ENCODE assay signal across 1 cellular context in genomic region chr18:74152270-74152669, GRCh38.
TF ChIP-seq lines count a peak whose summit lies in the region.

No MANE protein-coding gene starts in this region.

TF ChIP-seq in GM12878, 131 proteins besides CTCF, POLR2A, EP300 and RAD21:
- TF ChIP-seq RB1 (IDR thresholded peaks at IDR 0.05; ENCODE audit: borderline replicate concordance), result no peak
- TF ChIP-seq BCL3 (IDR thresholded peaks at IDR 0.05; ENCODE audit: borderline replicate concordance, insufficient read depth, low read depth, low read length, poor library complexity, severe bottlenecking), result no peak
- TF ChIP-seq MXI1 (IDR thresholded peaks at IDR 0.05; ENCODE audit: low read depth, low read length), result no peak
- TF ChIP-seq NR2F1 (conservative IDR thresholded peaks at IDR 0.05), result no peak
